In the genomic region with DNA sequence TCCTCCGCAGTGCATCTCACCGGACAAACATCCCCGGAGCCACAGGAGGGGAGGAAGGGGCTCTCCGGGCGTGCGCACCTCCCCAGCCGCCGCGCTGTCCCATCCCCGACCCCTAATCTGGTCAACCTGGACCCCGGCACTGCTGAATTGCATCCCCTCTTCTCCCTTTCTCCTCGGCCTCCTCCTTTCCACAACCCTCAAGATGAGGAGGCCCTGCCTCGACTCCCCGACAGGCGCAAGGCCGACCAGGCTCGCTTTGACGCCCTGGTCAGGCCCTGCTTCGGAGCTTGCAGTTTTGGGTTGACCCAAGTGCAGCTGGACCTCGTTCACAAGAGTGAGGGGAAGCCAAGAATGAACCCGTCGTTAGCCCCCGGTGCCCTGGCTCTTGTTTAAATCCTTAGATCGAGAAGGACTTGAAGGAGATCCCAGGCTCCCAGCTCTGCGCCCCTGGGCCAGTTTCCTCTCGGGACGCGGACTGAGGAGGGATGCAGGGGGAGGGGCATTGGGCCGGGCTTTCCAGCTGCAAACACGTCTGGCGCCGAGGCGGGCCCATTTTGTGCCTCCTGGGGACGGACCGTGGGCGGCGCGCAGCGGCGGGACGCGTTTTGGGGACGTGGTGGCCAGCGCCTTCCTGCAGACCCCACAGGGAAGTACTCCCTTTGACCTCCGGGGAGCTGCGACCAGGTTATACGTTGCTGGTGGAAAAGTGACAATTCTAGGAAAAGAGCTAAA, we compare ENCODE assay signal across 9 cellular contexts. TPM values are rescaled to one million over a fixed set of nuclear protein-coding genes. Genes with fewer than 3 reads are reported as not detected.
DNase-seq lines count a peak whose midpoint lies in the region; ATAC-seq and TF ChIP-seq lines count a peak whose summit lies in the region.
"Had no signal": no experiment of that assay in that cellular context is flagged by ENCODE, and none has a peak within 500 bp of the region (broad histone marks: within the 10 kb centered on the region; RNA-seq: fewer than 3 reads in every experiment).

No MANE protein-coding gene starts in this region.

- peaks cover 29% of the 10 kb centered on the region; the same call in 1 of the 2 replicates for H3K36me3 ChIP-seq in IMR-90 (ENCODE audit: control insufficient read depth, insufficient read depth, low read length)
- H3K36me3 ChIP-seq in WERI-Rb-1 = no peaks in the 10 kb centered on the region

- peak overlapping the region; percentile 88 for H2AFZ ChIP-seq in IMR-90 (replicated peaks; ENCODE audit: low read length, poor library complexity)

- H3K23ac ChIP-seq in IMR-90 (ENCODE audit: low read depth, low read length) = peak overlapping the region; percentile 96

- peaks cover 54% of the 10 kb centered on the region for H4K20me1 ChIP-seq in IMR-90 (ENCODE audit: insufficient read depth, low read length)

- BruUV-seq in IMR-90 (replicated peaks; lab: Mats Ljungman, UMichigan) = no TSS peak

- no peak; the same call in 1 of the 2 replicates for TF ChIP-seq RAD21 in IMR-90 (IDR thresholded peaks at IDR 0.05; ENCODE audit: low read length)

- peak overlapping the region; percentile 96 for H4K91ac ChIP-seq in IMR-90 (ENCODE audit: insufficient read depth, low read depth, low read length)

- no peak for TF ChIP-seq POLR2A in IMR-90 (IDR thresholded peaks at IDR 0.05; ENCODE audit: low read depth, low read length)

- peaks cover 21% of the 10 kb centered on the region for H3K27me3 Mint-ChIP-seq in nephron progenitor cell (ENCODE audit: low read depth, poor library complexity)

- H3K9me3 ChIP-seq in IMR-90 (ENCODE audit: control insufficient read depth, insufficient read depth, low read length) (no peaks in the 10 kb centered on the region), WERI-Rb-1 (ENCODE audit: severe bottlenecking) (peaks cover 11% of the 10 kb centered on the region)

- peak overlapping the region; percentile 97 for H3K14ac ChIP-seq in IMR-90 (replicated peaks; ENCODE audit: low read depth, low read length)

- H3K9me3 Mint-ChIP-seq in nephron progenitor cell = peaks cover 23% of the 10 kb centered on the region

- peak overlapping the region; percentile 94 for H3K4me3 Mint-ChIP-seq in nephron progenitor cell

- H3K4me1 Mint-ChIP-seq in nephron progenitor cell = peaks cover 54% of the 10 kb centered on the region

- no peaks in the 10 kb centered on the region for H3K27me3 ChIP-seq in IMR-90 (ENCODE audit: control insufficient read depth, insufficient read depth, low read length)
- H3K27me3 ChIP-seq in WERI-Rb-1 (ENCODE audit: insufficient read depth, low read depth, severe bottlenecking) = peaks cover 86% of the 10 kb centered on the region

- peak overlapping the region; percentile 94 for H2BK120ac ChIP-seq in IMR-90 (ENCODE audit: low read depth, low read length)

- peak overlapping the region; percentile 81 for H4K5ac ChIP-seq in IMR-90 (ENCODE audit: low read depth, low read length)

- H3K4me3 ChIP-seq in AG10803 (ENCODE audit: low read length) = peak overlapping the region; percentile 98
- peak overlapping the region; percentile 89 for H3K4me3 ChIP-seq in IMR-90 (ENCODE audit: insufficient read depth, low read depth, low read length)
- peak overlapping the region; percentile 95 for H3K4me3 ChIP-seq in fibroblast of mammary gland (ENCODE audit: control insufficient read depth, low read depth, low read length)
- no peak overlapping the region for H3K4me3 ChIP-seq in WERI-Rb-1 (ENCODE audit: low read depth, low read length)

- peak overlapping the region; percentile 90 for H3K56ac ChIP-seq in IMR-90 (ENCODE audit: extremely low read depth, insufficient read depth, low read length)

- peak overlapping the region; percentile 98 for H3K9ac ChIP-seq in IMR-90 (ENCODE audit: low read depth, low read length)

- TF ChIP-seq CTCF in AG10803 (conservative IDR thresholded peaks at IDR 0.05; ENCODE audit: low read length) (no peak), IMR-90 (conservative IDR thresholded peaks at IDR 0.05; ENCODE audit: low read depth, low read length) (no peak; the same call in 1 of the 2 replicates), fibroblast of mammary gland (conservative IDR thresholded peaks at IDR 0.05; ENCODE audit: control insufficient read depth, insufficient read depth, low read depth, low read length) (no peak), nephron progenitor cell (IDR thresholded peaks at IDR 0.05) (no peak), WERI-Rb-1 (IDR thresholded peaks at IDR 0.05; ENCODE audit: low read depth, low read length) (no peak)

- peaks cover under 1% of the 10 kb centered on the region; the same call in 1 of the 2 replicates for H3K4me1 ChIP-seq in IMR-90 (ENCODE audit: control insufficient read depth, insufficient read depth, low read length)

- POLR2A ChIA-PET in IMR-90 (lab: Charles Lee; ENCODE audit: unreplicated experiment) = interaction anchor here (0.5 to 1.4 kb wide), 3 partner anchors 302 to 453 kb away, joined by 3 to 6 read pairs (median 3); no protein-coding TSS in a partner anchor

- WGBS in IMR-90 (ENCODE audit: extremely low coverage in 2 of 2, insufficient read length in 1 of 2), 2 experiments = 0% methylated on average over 17 of the region's 47 CpGs; no CpG with 5 or more reads in 1 of the 2 experiments

- H2AK5ac ChIP-seq in IMR-90 (ENCODE audit: low read depth, low read length) = peak overlapping the region; percentile 78

- peak overlapping the region; percentile 93 for H2BK5ac ChIP-seq in IMR-90 (ENCODE audit: low read depth, low read length, poor library complexity, severe bottlenecking)

- dilution Hi-C loops in IMR-90 (cut with HindIII; ENCODE audit: low sequenced_read_pairs, unreplicated experiment) = no loop called here

- H3K27ac ChIP-seq in IMR-90 (ENCODE audit: insufficient read depth, low read length) (peak overlapping the region; percentile 98), WERI-Rb-1 (no peak overlapping the region)

- peak overlapping the region; percentile 92 for H3K18ac ChIP-seq in IMR-90 (ENCODE audit: low read depth, low read length)

- intact Hi-C loops in IMR-90 (cut with micrococcal nuclease) = loop anchor here (5.0 to 10.0 kb wide), 2 partner anchors 369 to 1577 kb away; a partner anchor contains a TSS

- peak overlapping the region; percentile 98 for H3K4ac ChIP-seq in IMR-90 (ENCODE audit: low read depth, low read length)

- H3K9me1 ChIP-seq in IMR-90 (ENCODE audit: insufficient read depth, low read length) = no peaks in the 10 kb centered on the region; the same call in 1 of the 2 replicates

- peak overlapping the region; percentile 69 for H2BK20ac ChIP-seq in IMR-90 (ENCODE audit: low read depth, low read length)

- DNase-seq in AG10803 (ENCODE audit: low read depth) (peak; percentile 63), IMR-90 (peak; percentile 66), fibroblast of mammary gland (ENCODE audit: low read depth) (peak; percentile 65), nephron progenitor cell (peak; percentile 74), NCI-H1930 (lab: John Stamatoyannopoulos, UW) (no peak), WERI-Rb-1 (no peak), NCI-H128 (lab: John Stamatoyannopoulos, UW; ENCODE audit: unreplicated experiment) (no peak)
- no peak for DNase-seq in stimulated activated CD4-positive, alpha-beta T cell treated with anti-CD3 and anti-CD28 coated beads, Interleukin-12 subunit alpha, Interleukin-12 subunit beta, amount 100 ng/mL, for 4 hours
- DNase-seq: cortex of kidney had no signal

- peak overlapping the region; percentile 75 for H3K27ac Mint-ChIP-seq in nephron progenitor cell

- in situ Hi-C loops in IMR-90 (cut with MboI; ENCODE audit: low sequenced_read_pairs) = loop anchor here (25.0 kb wide), 1 partner anchor 1694 kb away; no protein-coding TSS in a partner anchor

- H2AK9ac ChIP-seq in IMR-90 (replicated peaks; ENCODE audit: low read depth, low read length, poor library complexity) = peak overlapping the region; percentile 59

- H3K4me2 ChIP-seq in IMR-90 (ENCODE audit: low read depth, low read length) = peak overlapping the region; percentile 67

- peaks cover 0 to 35% of the 10 kb centered on the region in 2 experiments; a peak in 2 of 4 replicates for H3K79me1 ChIP-seq in IMR-90 (ENCODE audit: low read depth in 1 of 2, low read length in 2 of 2)

- CTCF ChIA-PET in IMR-90 (lab: Yijun Ruan, JAX) = interaction anchor here (0.8 to 3.2 kb wide), 4 partner anchors 302 to 593 kb away, joined by 3 to 12 read pairs (median 4); no protein-coding TSS in a partner anchor

- ATAC-seq in IMR-90 (ENCODE audit: low read depth) = no peak

- H3K36me3 Mint-ChIP-seq in nephron progenitor cell (ENCODE audit: low read depth) = peaks cover 24% of the 10 kb centered on the region

- peak overlapping the region; percentile 66; the same call in 1 of the 3 replicates for H2BK15ac ChIP-seq in IMR-90 (ENCODE audit: low read depth, low read length)

- H4K8ac ChIP-seq in IMR-90 (ENCODE audit: low read depth in 2 of 2, low read length in 2 of 2) = peak overlapping the region; percentile 77 to 82; a peak in 3 of 4 replicates

TF ChIP-seq in IMR-90, 13 proteins besides CTCF, POLR2A, EP300 and RAD21:
- TF ChIP-seq MXI1 (IDR thresholded peaks at IDR 0.05; ENCODE audit: borderline replicate concordance, low read depth, low read length) = 0 out of 2 replicates have a peak, but pooled peaks have one; percentile 5
- TF ChIP-seq, protein P1, sequence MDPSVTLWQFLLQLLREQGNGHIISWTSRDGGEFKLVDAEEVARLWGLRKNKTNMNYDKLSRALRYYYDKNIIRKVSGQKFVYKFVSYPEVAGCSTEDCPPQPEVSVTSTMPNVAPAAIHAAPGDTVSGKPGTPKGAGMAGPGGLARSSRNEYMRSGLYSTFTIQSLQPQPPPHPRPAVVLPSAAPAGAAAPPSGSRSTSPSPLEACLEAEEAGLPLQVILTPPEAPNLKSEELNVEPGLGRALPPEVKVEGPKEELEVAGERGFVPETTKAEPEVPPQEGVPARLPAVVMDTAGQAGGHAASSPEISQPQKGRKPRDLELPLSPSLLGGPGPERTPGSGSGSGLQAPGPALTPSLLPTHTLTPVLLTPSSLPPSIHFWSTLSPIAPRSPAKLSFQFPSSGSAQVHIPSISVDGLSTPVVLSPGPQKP (IDR thresholded peaks at IDR 0.05; ENCODE audit: borderline replicate concordance, low read depth, low read length) = no peak
TF ChIP-seq in IMR-90: peak in this region for 1.

RNA-seq across cellular contexts. Expression of a gene that starts 2.5 kb away (rescaled TPM):
- 157 and 168 TPM in 2 replicates for total RNA-seq in IMR-90 (2012; rRNA removed)
- 50.0 and 60.8 TPM in 2 replicates for polyA plus RNA-seq in IMR-90 (2012; rRNA removed)
- polyA plus RNA-seq in IMR-90 (2012; cell fraction: cytosol; rRNA removed) = 17.1 and 26.5 TPM in 2 replicates
- polyA plus RNA-seq in IMR-90 (2012; cell fraction: nucleus; rRNA removed; ENCODE audit: low replicate concordance) = 16.4 and 107 TPM in 2 replicates

Comparison
In these comparisons a context has a peak if more than half of its experiments do, and no peak if none do; other contexts are left out.
1. DNase-seq: peak in AG10803 (single experiment), IMR-90 (single experiment), fibroblast of mammary gland (single experiment) and nephron progenitor cell (single experiment); none in NCI-H1930 (0 of 2), stimulated activated CD4-positive, alpha-beta T cell treated with anti-CD3 and anti-CD28 coated beads, Interleukin-12 subunit alpha, Interleukin-12 subunit beta, amount 100 ng/mL, for 4 hours (single experiment), WERI-Rb-1 (single experiment) and NCI-H128 (single experiment).